In genomic region chr2:233422649-233423435, GRCh38 we compare ENCODE assay signal across 12 cellular contexts.
DNase-seq lines count a peak whose midpoint lies in the region; ATAC-seq, FAIRE-seq and TF ChIP-seq lines count a peak whose summit lies in the region.
"Had no signal": no experiment of that assay in that cellular context is flagged by ENCODE, and none has a peak within 500 bp of the region (broad histone marks: within the 10 kb centered on the region; RNA-seq: fewer than 3 reads in every experiment).

No MANE protein-coding gene starts in this region.

- H3K27me3 ChIP-seq in DOHH2 (ENCODE audit: control insufficient read depth, low read length) (no peaks in the 10 kb centered on the region), mucosa of rectum (ENCODE audit: control insufficient read depth in 2 of 2, insufficient read depth in 2 of 2, low read length in 2 of 2) (no peaks in the 10 kb centered on the region)
- H3K27me3 ChIP-seq: dorsolateral prefrontal cortex had no signal

- H3K4me1 ChIP-seq in A549, result peaks cover 100% of the 10 kb centered on the region
- peaks cover 49% of the 10 kb centered on the region for H3K4me1 ChIP-seq in DOHH2 (ENCODE audit: control insufficient read depth, low read length)
- peaks cover 45 to 59% of the 10 kb centered on the region in 2 donors for H3K4me1 ChIP-seq in mucosa of rectum (ENCODE audit: control insufficient read depth in 2 of 2, insufficient read depth in 2 of 2, low read length in 2 of 2)

- H3K27ac ChIP-seq in A549 (peak overlapping the region; percentile 95 to 99), DOHH2 (ENCODE audit: low read depth, low read length) (no peak overlapping the region), mucosa of rectum (ENCODE audit: low read depth in 2 of 2, low read length in 2 of 2) (peak overlapping the region; percentile 89 to 95)
- H3K27ac ChIP-seq: dorsolateral prefrontal cortex had no signal

- ATAC-seq in A549, result peak; percentile 0 to 10; a peak in 2 of 6 replicates
- no peak for ATAC-seq in activated naive CD8-positive, alpha-beta T cell treated with anti-CD3 and anti-CD28 coated beads, Interleukin-2, amount 10 ng/mL, durations not matched to agents 7 days and 5 days (ENCODE audit: low read depth)
- ATAC-seq in HG02571 (IDR thresholded peaks at IDR 0.05; ENCODE audit: unreplicated experiment), result no peak
- no peak for ATAC-seq in GM21390 (IDR thresholded peaks at IDR 0.05; ENCODE audit: unreplicated experiment)

- POLR2A ChIA-PET in A549 (lab: Yijun Ruan, JAX), result interaction anchor here (0.9 to 1.6 kb wide), 3 partner anchors 9 to 172 kb away, joined by 3 to 17 read pairs (median 4); partner anchors contain the start of gene ATG16L1
- POLR2A ChIA-PET in activated naive CD8-positive, alpha-beta T cell treated with anti-CD3 and anti-CD28 coated beads, Interleukin-2, amount 10 ng/mL, durations not matched to agents 7 days and 5 days (lab: Charles Lee), result interaction anchor here (0.9 to 2.5 kb wide), 5 partner anchors 18 to 38 kb away, joined by 4 to 10 read pairs (median 5); no protein-coding TSS in a partner anchor

- no peak for TF ChIP-seq POLR2A in A549 (IDR thresholded peaks at IDR 0.05; ENCODE audit: low read length)

- DNase-seq in A549 (ENCODE audit: low read depth in 1 of 2, low spot score in 1 of 2) (no peak), COLO668 (lab: John Stamatoyannopoulos, UW; ENCODE audit: unreplicated experiment) (no peak), GM19238 (ENCODE audit: insufficient read length, low spot score) (no peak)
- DNase-seq in activated naive CD8-positive, alpha-beta T cell treated with anti-CD3 and anti-CD28 coated beads, Interleukin-2, amount 10 ng/mL, durations not matched to agents 7 days and 5 days, result no peak
- DNase-seq: amniotic stem cell, kidney glomerular epithelial cell, NCI-H1930 had no signal

- H3F3A ChIP-seq in DOHH2 (ENCODE audit: control insufficient read depth, insufficient read depth), result peaks cover 13% of the 10 kb centered on the region

- peaks cover 44% of the 10 kb centered on the region for H3K36me3 Mint-ChIP-seq in activated naive CD8-positive, alpha-beta T cell treated with anti-CD3 and anti-CD28 coated beads, Interleukin-2, amount 10 ng/mL, durations not matched to agents 7 days and 5 days

- no peak for TF ChIP-seq RAD21 in A549 (conservative IDR thresholded peaks at IDR 0.05 in 1 of 2, IDR thresholded peaks at IDR 0.05 in 1 of 2)

- peak overlapping the region; percentile 74 for H3K4me3 Mint-ChIP-seq in activated naive CD8-positive, alpha-beta T cell treated with anti-CD3 and anti-CD28 coated beads, Interleukin-2, amount 10 ng/mL, durations not matched to agents 7 days and 5 days

- H3K9me3 ChIP-seq in A549, result peaks cover 10% of the 10 kb centered on the region
- no peaks in the 10 kb centered on the region for H3K9me3 ChIP-seq in DOHH2 (ENCODE audit: control insufficient read depth, insufficient read depth, low read length)
- no peaks in the 10 kb centered on the region for H3K9me3 ChIP-seq in mucosa of rectum (ENCODE audit: control insufficient read depth in 2 of 2, low read length in 2 of 2)

- TF ChIP-seq EP300 in A549 (IDR thresholded peaks at IDR 0.05), result peak in 1 of 2 experiments; percentile 13; a peak in 1 of 5 replicates

- peak overlapping the region in 1 of 2 donors; percentile 41 for H3K9ac ChIP-seq in mucosa of rectum (ENCODE audit: low read depth in 1 of 2, low read length in 2 of 2)

- peak overlapping the region; percentile 5; the same call in 2 of the 3 replicates for H3K4me3 ChIP-seq in A549
- H3K4me3 ChIP-seq in DOHH2 (ENCODE audit: low read length), result no peak overlapping the region; the same call in 1 of the 2 replicates
- H3K4me3 ChIP-seq in mucosa of rectum (ENCODE audit: low read length in 2 of 2), result peak overlapping the region; percentile 30 to 46
- H3K4me3 ChIP-seq: dorsolateral prefrontal cortex had no signal

- peaks cover 85% of the 10 kb centered on the region for H3K79me2 ChIP-seq in DOHH2 (ENCODE audit: control insufficient read depth, low read length)

- H3K36me3 ChIP-seq in DOHH2 (ENCODE audit: control insufficient read depth, low read length) (peaks cover 19% of the 10 kb centered on the region), mucosa of rectum (ENCODE audit: control insufficient read depth in 2 of 2, insufficient read depth in 2 of 2, low read length in 2 of 2) (peaks cover 5% of the 10 kb centered on the region in 2 donors)

- peaks cover 2% of the 10 kb centered on the region for H3K9me3 Mint-ChIP-seq in activated naive CD8-positive, alpha-beta T cell treated with anti-CD3 and anti-CD28 coated beads, Interleukin-2, amount 10 ng/mL, durations not matched to agents 7 days and 5 days

- no peaks in the 10 kb centered on the region for H3K27me3 Mint-ChIP-seq in activated naive CD8-positive, alpha-beta T cell treated with anti-CD3 and anti-CD28 coated beads, Interleukin-2, amount 10 ng/mL, durations not matched to agents 7 days and 5 days

- peaks cover 74% of the 10 kb centered on the region for H3K4me1 Mint-ChIP-seq in activated naive CD8-positive, alpha-beta T cell treated with anti-CD3 and anti-CD28 coated beads, Interleukin-2, amount 10 ng/mL, durations not matched to agents 7 days and 5 days

- WGBS in A549 (ENCODE audit: missing lambda C conversion rate), result 45% methylated on average over 9 of the region's 9 CpGs

- H4K20me1 ChIP-seq in DOHH2 (ENCODE audit: control insufficient read depth, insufficient read depth, low read depth, low read length), result peaks cover 22% of the 10 kb centered on the region; the same call in 1 of the 2 replicates

- H3K9me2 ChIP-seq in DOHH2 (replicated peaks; ENCODE audit: control insufficient read depth, low read length), result no peaks in the 10 kb centered on the region

- H3K4me2 ChIP-seq in A549, result peak overlapping the region; percentile 90
- H3K4me2 ChIP-seq in DOHH2 (ENCODE audit: low read length), result peak overlapping the region; percentile 92

- CTCF ChIA-PET in A549 (lab: Yijun Ruan, JAX), result interaction anchor here (0.6 to 23.2 kb wide), 6 partner anchors 12 to 434 kb away, joined by 3 to 356 read pairs (median 4); no protein-coding TSS in a partner anchor

- FAIRE-seq in A549 (lab: Jason Lieb, UNC), result no peak

- TF ChIP-seq CTCF in A549 (IDR thresholded peaks at IDR 0.05) (no peak), DOHH2 (IDR thresholded peaks at IDR 0.05; ENCODE audit: low read depth, low read length, poor library complexity, severe bottlenecking) (no peak)

- peak overlapping the region; percentile 91 for H3K27ac Mint-ChIP-seq in activated naive CD8-positive, alpha-beta T cell treated with anti-CD3 and anti-CD28 coated beads, Interleukin-2, amount 10 ng/mL, durations not matched to agents 7 days and 5 days

TF ChIP-seq in A549, 52 proteins besides CTCF, POLR2A, EP300 and RAD21:
- TF ChIP-seq HDAC2 (IDR thresholded peaks at IDR 0.05) (no peak), HMGXB4 (CRISPR knock-in tag; IDR thresholded peaks at IDR 0.05; ENCODE audit: borderline replicate concordance) (0 out of 2 replicates have a peak, but pooled peaks have one; percentile 8), JUNB (IDR thresholded peaks at IDR 0.05) (peak; percentile 28; the same call in 1 of the 2 replicates), CEBPB (IDR thresholded peaks at IDR 0.05) (peak; percentile 78; a peak in 3 of 4 replicates)

Comparison
In these comparisons a context has a peak if more than half of its experiments do, and no peak if none do; other contexts are left out.
1. ATAC-seq: peak in A549 (2 of 2); none in activated naive CD8-positive, alpha-beta T cell treated with anti-CD3 and anti-CD28 coated beads, Interleukin-2, amount 10 ng/mL, durations not matched to agents 7 days and 5 days (single experiment), HG02571 (single experiment) and GM21390 (single experiment).